ENCODE assay signal across 8 cellular contexts in the genomic region with DNA sequence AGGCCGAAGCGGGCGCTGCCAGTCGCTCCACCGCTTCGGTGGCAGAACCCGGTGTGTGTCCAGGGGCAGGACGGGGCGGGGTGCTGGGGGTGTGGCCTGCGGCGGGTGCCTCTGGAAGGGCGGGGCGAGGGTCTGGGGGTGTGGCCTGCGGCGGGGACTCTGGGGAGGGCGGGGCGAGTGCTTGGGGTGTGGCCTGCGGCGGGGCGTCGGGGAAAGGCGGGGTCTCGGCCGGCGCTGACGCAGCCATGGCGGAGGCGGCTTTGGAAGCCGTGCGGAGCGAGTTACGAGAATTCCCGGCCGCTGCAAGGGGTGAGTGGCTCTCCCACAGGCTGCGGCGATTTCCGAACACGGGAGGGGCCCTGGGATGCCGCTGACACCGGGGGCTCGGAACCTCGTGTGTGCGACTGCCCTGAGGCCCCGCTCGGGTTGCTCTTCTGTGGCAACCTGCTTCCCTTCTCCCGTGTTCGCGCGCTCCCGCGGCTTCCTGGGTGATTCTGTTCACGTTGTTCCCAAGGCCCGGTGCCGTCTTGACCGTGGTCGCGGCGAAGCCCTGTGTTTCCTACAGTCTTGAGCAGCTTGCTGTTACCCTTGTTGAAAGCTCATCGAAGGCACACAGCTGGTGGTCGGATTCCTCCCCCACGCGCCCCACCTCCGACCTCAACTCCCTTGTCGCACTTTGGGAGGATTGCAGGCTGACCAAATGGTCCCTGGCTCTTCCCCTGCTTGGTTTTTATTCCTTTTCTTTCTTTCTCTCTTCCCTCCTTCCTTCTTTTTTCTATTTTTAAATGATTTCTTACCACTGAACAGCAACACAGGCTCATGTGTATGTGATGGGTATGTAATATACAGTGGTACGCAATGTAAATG. TPM values are rescaled to one million over a fixed set of nuclear protein-coding genes. Genes with fewer than 3 reads are reported as not detected.
A peak's percentile ranks its signal among the peaks of the same experiment; 100 is the strongest.
DNase-seq lines count a peak whose midpoint lies in the region; FAIRE-seq and TF ChIP-seq lines count a peak whose summit lies in the region.

A gene (plus strand): TSS at position 213 of the 867 bp plus-strand sequence. CDS start 33 bp downstream, at position 246.

- peaks cover 0 to 27% of the 10 kb centered on the region in 2 donors for H3K4me1 ChIP-seq in right atrium auricular region

- H3K4me3 ChIP-seq in HFF-Myc (replicated peaks; ENCODE audit: low read depth, low read length) = peak within 1 kb of the TSS; percentile 83
- H3K4me3 ChIP-seq in right atrium auricular region = peak within 1 kb of the TSS; percentile 82 to 93

- peak within 1 kb of the TSS; percentile 88 to 93 for H3K27ac ChIP-seq in right atrium auricular region

- H3K27me3 ChIP-seq in right atrium auricular region = no peaks in the 10 kb centered on the region

- peak; percentile 99 for DNase-seq in GM10266 (ENCODE audit: extremely low spot score)
- peak; percentile 43 for DNase-seq in HFF-Myc (ENCODE audit: extremely low read depth, low read depth)
- peak; percentile 45 for DNase-seq in NCI-H1105 treated with DMSO at 0.1 percent for 48 hours (lab: John Stamatoyannopoulos, UW)
- peak; percentile 82 to 99 (median 93) for DNase-seq in T-helper 2 cell
- peak in 55 of 56 donors; percentile 62 to 98 (median 90) for DNase-seq in amygdala (lab: John Stamatoyannopoulos, UW)
- DNase-seq in right atrium auricular region (ENCODE audit: low spot score) = peak; percentile 89
- peak; percentile 62 for DNase-seq in pulmonary artery endothelial cell (ENCODE audit: low read depth, low spot score)
- DNase-seq in urothelium cell line (ENCODE audit: low spot score) = peak; percentile 99

- TF ChIP-seq CTCF in GM10266 (IDR thresholded peaks at IDR 0.05; ENCODE audit: control insufficient read depth, insufficient read depth, low read depth, missing control alignments) = no peak
- no peak for TF ChIP-seq CTCF in HFF-Myc (IDR thresholded peaks at IDR 0.05; ENCODE audit: low read depth, low read length, missing control alignments)
- no peak for TF ChIP-seq CTCF in right atrium auricular region (IDR thresholded peaks at IDR 0.05)

- H3K9me3 ChIP-seq in right atrium auricular region = no peaks in the 10 kb centered on the region

- FAIRE-seq in urothelium cell line (lab: Jason Lieb, UNC) = peak; percentile 75

- H3K36me3 ChIP-seq in right atrium auricular region = peaks cover 21% of the 10 kb centered on the region

RNA-seq across cellular contexts. Expression of the gene that starts here (rescaled TPM):
- total RNA-seq in right atrium auricular region (10 to 100 TPM in 1 of 2 donors, 1 to 10 TPM in 1; 6.4 to 11.7 TPM), pulmonary artery endothelial cell (2.1 and 6.1 TPM in 2 replicates)

Comparison
In these comparisons a context has a peak if more than half of its experiments do, and no peak if none do; other contexts are left out.
1. Peak in every context shown above with its lines: DNase-seq, H3K4me3 ChIP-seq and H3K27ac ChIP-seq.
2. DNase-seq: peak in every context shown above with its lines; median percentile 99 in GM10266; 99 in urothelium cell line; 93 in T-helper 2 cell; 90 in amygdala; 89 in right atrium auricular region; 62 in pulmonary artery endothelial cell; 45 in NCI-H1105 treated with DMSO at 0.1 percent for 48 hours; 43 in HFF-Myc.